15 cellular contexts compared by ENCODE assay signal in the genomic region with DNA sequence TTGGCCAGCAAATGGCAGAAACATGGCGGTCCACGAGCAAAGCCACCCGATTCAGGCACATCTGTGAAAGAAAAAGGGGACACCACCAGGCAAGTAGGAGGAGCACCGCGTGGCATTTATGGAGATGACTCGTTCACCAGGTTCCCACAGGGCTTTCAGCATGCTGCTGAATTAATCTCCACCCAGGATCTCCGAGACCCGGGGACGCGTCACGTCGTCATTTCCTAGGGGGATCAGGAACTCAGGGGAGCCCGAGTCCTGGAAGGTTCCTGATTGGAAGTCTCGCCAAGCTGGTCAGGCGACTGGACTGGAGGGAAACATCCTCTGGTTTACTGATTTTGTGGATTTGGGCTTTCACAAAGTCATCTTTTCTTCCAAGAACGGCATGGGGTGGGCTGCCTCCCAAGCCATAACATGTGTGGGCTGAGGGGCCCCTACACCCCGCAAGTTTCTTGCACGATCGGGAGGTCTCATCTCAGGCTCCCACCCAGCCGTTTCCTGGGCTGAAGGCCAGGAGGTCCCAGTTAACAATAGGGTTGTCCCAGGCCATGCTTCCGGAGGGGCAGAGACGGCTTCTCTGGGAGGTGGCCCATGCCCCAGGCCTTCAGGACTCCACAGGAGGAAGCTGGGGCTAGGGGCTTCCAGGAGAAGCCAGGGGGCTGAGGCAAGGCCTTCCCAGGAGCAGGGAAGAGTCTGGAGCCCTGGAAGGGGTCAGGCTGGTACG. TPM values are rescaled to one million over a fixed set of nuclear protein-coding genes. Genes with fewer than 3 reads are reported as not detected.
DNase-seq lines count a peak whose midpoint lies in the region; ATAC-seq and TF ChIP-seq lines count a peak whose summit lies in the region.
"Had no signal": no experiment of that assay in that cellular context is flagged by ENCODE, and none has a peak within 500 bp of the region (broad histone marks: within the 10 kb centered on the region; RNA-seq: fewer than 3 reads in every experiment).

No MANE protein-coding gene starts in this region.

- peak overlapping the region; percentile 20 for H3K23ac ChIP-seq in neuronal stem cell (ENCODE audit: low read depth, low read length, poor library complexity)

- H3K9ac ChIP-seq in BLaER1 treated with 17β-estradiol and CSF1 and Interleukin-3, amounts not matched to agents 10 nM and 100 nM, result peak overlapping the region in 2 of 11 experiments; percentile 4 to 38; a peak in 2 of 22 replicates
- no peak overlapping the region for H3K9ac ChIP-seq in neuronal stem cell (ENCODE audit: low read depth, low read length, poor library complexity)

- peaks cover 0 to 11% (median 0%) of the 10 kb centered on the region in 11 experiments; a peak in 2 of 22 replicates for H3K9me3 ChIP-seq in BLaER1 treated with 17β-estradiol and CSF1 and Interleukin-3, amounts not matched to agents 10 nM and 100 nM (replicated peaks in 1 of 11)
- no peaks in the 10 kb centered on the region for H3K9me3 ChIP-seq in left ventricle myocardium inferior (replicated peaks)
- no peaks in the 10 kb centered on the region for H3K9me3 ChIP-seq in neuronal stem cell (replicated peaks in 1 of 2; ENCODE audit: control insufficient read depth in 2 of 2, insufficient read depth in 1 of 2, low read depth in 1 of 2, low read length in 2 of 2)
- H3K9me3 ChIP-seq in CD8-positive, alpha-beta T cell (ENCODE audit: low read length), result no peaks in the 10 kb centered on the region
- no peaks in the 10 kb centered on the region for H3K9me3 ChIP-seq in tibial artery
- H3K9me3 ChIP-seq: A549, BE2C, HAP-1 had no signal

- H3K27me3 Mint-ChIP-seq in activated T-cell treated with anti-CD3 and anti-CD28 coated beads, Interleukin-2, amount 50 U/mL, for 4 hours (ENCODE audit: low read depth), result no peaks in the 10 kb centered on the region
- H3K27me3 Mint-ChIP-seq in CD8-positive, alpha-beta T cell (ENCODE audit: low read depth), result peaks cover 3% of the 10 kb centered on the region

- no peak overlapping the region for H2BK15ac ChIP-seq in neuronal stem cell (ENCODE audit: low read length)

- peak; percentile 35 for DNase-seq in A172 (ENCODE audit: low spot score)
- DNase-seq in left ventricle myocardium inferior, result peak; percentile 32
- DNase-seq in neuronal stem cell (ENCODE audit: low spot score), result no peak
- no peak for DNase-seq in activated T-cell treated with anti-CD3 and anti-CD28 coated beads, Interleukin-2, amount 50 U/mL, for 4 hours
- no peak for DNase-seq in CD8-positive, alpha-beta T cell
- DNase-seq in tibial artery, result no peak
- DNase-seq: BE2C, Calu3, DMS 273 treated with DMSO at 0.1 percent for 48 hours had no signal

- H4K8ac ChIP-seq in neuronal stem cell (ENCODE audit: low read depth, low read length), result no peak overlapping the region

- peak overlapping the region; percentile 75 for H2AK5ac ChIP-seq in neuronal stem cell (ENCODE audit: low read depth, low read length)

- POLR2A ChIA-PET in CD8-positive, alpha-beta T cell (lab: Charles Lee), result no interaction called here

- no peak overlapping the region for H3K27ac Mint-ChIP-seq in CD8-positive, alpha-beta T cell
- H3K27ac Mint-ChIP-seq: IgD-negative memory B cell had no signal

- H3K36me3 ChIP-seq in BLaER1 treated with 17β-estradiol and CSF1 and Interleukin-3, amounts not matched to agents 10 nM and 100 nM, result no peaks in the 10 kb centered on the region; a peak in 1 of 22 replicates
- H3K36me3 ChIP-seq in left ventricle myocardium inferior (no peaks in the 10 kb centered on the region), neuronal stem cell (replicated peaks in 1 of 2; ENCODE audit: control insufficient read depth in 2 of 2, insufficient read depth in 2 of 2, low read length in 2 of 2) (no peaks in the 10 kb centered on the region), tibial artery (no peaks in the 10 kb centered on the region)
- H3K36me3 ChIP-seq in CD8-positive, alpha-beta T cell (ENCODE audit: insufficient read depth, low read length), result no peaks in the 10 kb centered on the region
- H3K36me3 ChIP-seq: BE2C, HAP-1 had no signal

- H3K4me1 Mint-ChIP-seq in activated T-cell treated with anti-CD3 and anti-CD28 coated beads, Interleukin-2, amount 50 U/mL, for 4 hours (ENCODE audit: low read depth), result no peaks in the 10 kb centered on the region
- no peaks in the 10 kb centered on the region for H3K4me1 Mint-ChIP-seq in CD8-positive, alpha-beta T cell (ENCODE audit: low read depth)

- intact Hi-C loops in left ventricle myocardium inferior (cut with micrococcal nuclease) (no loop called here), tibial artery (cut with DNase I; ENCODE audit: low total_unique reads) (no loop called here)
- intact Hi-C loops in CD8-positive, alpha-beta T cell (cut with DNase I, micrococcal nuclease), result no loop called here

- no peak for ATAC-seq in activated T-cell treated with anti-CD3 and anti-CD28 coated beads, Interleukin-2, amount 50 U/mL, for 4 hours
- ATAC-seq in CD8-positive, alpha-beta T cell, result no peak
- ATAC-seq: A549 had no signal

- no peak overlapping the region; a peak in 1 of 20 replicates for H3K4me3 ChIP-seq in BLaER1 treated with 17β-estradiol and CSF1 and Interleukin-3, amounts not matched to agents 10 nM and 100 nM
- no peak overlapping the region for H3K4me3 ChIP-seq in left ventricle myocardium inferior
- no peak overlapping the region for H3K4me3 ChIP-seq in neuronal stem cell (ENCODE audit: low read length in 2 of 2)
- H3K4me3 ChIP-seq in CD8-positive, alpha-beta T cell (ENCODE audit: low read depth, low read length), result no peak overlapping the region
- no peak overlapping the region for H3K4me3 ChIP-seq in tibial artery
- H3K4me3 ChIP-seq: A549, HAP-1 had no signal

- peaks cover 23 to 67% (median 51%) of the 10 kb centered on the region in 10 experiments for H3K4me1 ChIP-seq in BLaER1 treated with 17β-estradiol and CSF1 and Interleukin-3, amounts not matched to agents 10 nM and 100 nM
- H3K4me1 ChIP-seq in left ventricle myocardium inferior, result peaks cover 20% of the 10 kb centered on the region
- H3K4me1 ChIP-seq in neuronal stem cell (ENCODE audit: control insufficient read depth in 2 of 2, insufficient read depth in 1 of 2, low read depth in 1 of 2, low read length in 2 of 2), result no peaks in the 10 kb centered on the region
- no peaks in the 10 kb centered on the region for H3K4me1 ChIP-seq in CD8-positive, alpha-beta T cell (ENCODE audit: insufficient read depth, low read length)
- H3K4me1 ChIP-seq in tibial artery, result no peaks in the 10 kb centered on the region
- H3K4me1 ChIP-seq: A549, BE2C, HAP-1 had no signal

- no peaks in the 10 kb centered on the region for H3K79me1 ChIP-seq in neuronal stem cell (ENCODE audit: low read depth, low read length)

- WGBS in neuronal stem cell (ENCODE audit: extremely low coverage in 2 of 2, insufficient read length in 2 of 2, insufficient replicate concordance in 1 of 2), 2 donors, result no CpG with 5 or more reads among the region's 23 CpGs

- H3K4me3 Mint-ChIP-seq in activated T-cell treated with anti-CD3 and anti-CD28 coated beads, Interleukin-2, amount 50 U/mL, for 4 hours, result no peak overlapping the region
- no peak overlapping the region for H3K4me3 Mint-ChIP-seq in CD8-positive, alpha-beta T cell
- H3K4me3 Mint-ChIP-seq: IgD-negative memory B cell had no signal

- H2AFZ ChIP-seq in neuronal stem cell (ENCODE audit: low read length), result no peak overlapping the region

- H2BK120ac ChIP-seq in neuronal stem cell (ENCODE audit: low read depth, low read length), result no peak overlapping the region

- no peak overlapping the region for H4K91ac ChIP-seq in neuronal stem cell (ENCODE audit: low read depth, low read length, poor library complexity)

- no peaks in the 10 kb centered on the region for H3K27me3 ChIP-seq in BLaER1 treated with 17β-estradiol and CSF1 and Interleukin-3, amounts not matched to agents 10 nM and 100 nM
- H3K27me3 ChIP-seq in left ventricle myocardium inferior (ENCODE audit: low read depth), result peaks cover 13% of the 10 kb centered on the region
- peaks cover 0 to 9% (median 0%) of the 10 kb centered on the region in 3 experiments for H3K27me3 ChIP-seq in neuronal stem cell (ENCODE audit: control insufficient read depth in 3 of 3, insufficient read depth in 3 of 3, low read depth in 1 of 3, low read length in 3 of 3)
- no peaks in the 10 kb centered on the region for H3K27me3 ChIP-seq in CD8-positive, alpha-beta T cell (ENCODE audit: insufficient read depth, low read length)
- H3K27me3 ChIP-seq in tibial artery, result peaks cover 0 to 3% of the 10 kb centered on the region in 2 donors
- H3K27me3 ChIP-seq: BE2C had no signal

- H3K14ac ChIP-seq in neuronal stem cell (ENCODE audit: low read length), result no peak overlapping the region

- H3K27ac ChIP-seq in BLaER1 treated with 17β-estradiol and CSF1 and Interleukin-3, amounts not matched to agents 10 nM and 100 nM, result peak overlapping the region in 9 of 11 experiments; percentile 44 to 77 (median 63); a peak in 17 of 22 replicates
- peak overlapping the region; percentile 64 for H3K27ac ChIP-seq in left ventricle myocardium inferior (replicated peaks)
- H3K27ac ChIP-seq in neuronal stem cell (replicated peaks; ENCODE audit: low read length), result no peak overlapping the region
- no peak overlapping the region for H3K27ac ChIP-seq in CD8-positive, alpha-beta T cell (ENCODE audit: low read depth, low read length)
- no peak overlapping the region for H3K27ac ChIP-seq in tibial artery

- no peak overlapping the region for H3K4ac ChIP-seq in neuronal stem cell (ENCODE audit: low read length)

- no peaks in the 10 kb centered on the region for H3K9me3 Mint-ChIP-seq in activated T-cell treated with anti-CD3 and anti-CD28 coated beads, Interleukin-2, amount 50 U/mL, for 4 hours
- no peaks in the 10 kb centered on the region for H3K9me3 Mint-ChIP-seq in CD8-positive, alpha-beta T cell
- H3K9me3 Mint-ChIP-seq: IgD-negative memory B cell had no signal

- H3K4me2 ChIP-seq in BLaER1 treated with 17β-estradiol and CSF1 and Interleukin-3, amounts not matched to agents 10 nM and 100 nM, result peak overlapping the region; percentile 40 to 71 (median 56)
- H3K4me2 ChIP-seq in neuronal stem cell (ENCODE audit: insufficient read depth, low read length, poor library complexity, severe bottlenecking), result no peak overlapping the region
- H3K4me2 ChIP-seq: A549 had no signal

- CTCF ChIA-PET in CD8-positive, alpha-beta T cell (lab: Charles Lee), result no interaction called here

- no peaks in the 10 kb centered on the region for H4K20me1 ChIP-seq in BLaER1 treated with 17β-estradiol and CSF1 and Interleukin-3, amounts not matched to agents 10 nM and 100 nM

- no peak for TF ChIP-seq CTCF in left ventricle myocardium inferior (IDR thresholded peaks at IDR 0.05; ENCODE audit: borderline replicate concordance)
- no peak for TF ChIP-seq CTCF in CD8-positive, alpha-beta T cell (IDR thresholded peaks at IDR 0.05)
- TF ChIP-seq CTCF in tibial artery (IDR thresholded peaks at IDR 0.05), result no peak

- peak overlapping the region; percentile 82 for H2BK5ac ChIP-seq in neuronal stem cell (ENCODE audit: low read length)

- H3K18ac ChIP-seq in neuronal stem cell (ENCODE audit: low read length), result peak overlapping the region; percentile 38

- H3K36me3 Mint-ChIP-seq in activated T-cell treated with anti-CD3 and anti-CD28 coated beads, Interleukin-2, amount 50 U/mL, for 4 hours (ENCODE audit: insufficient read depth), result no peaks in the 10 kb centered on the region
- no peaks in the 10 kb centered on the region for H3K36me3 Mint-ChIP-seq in CD8-positive, alpha-beta T cell
- H3K36me3 Mint-ChIP-seq: IgD-negative memory B cell had no signal

- H2BK12ac ChIP-seq in neuronal stem cell (ENCODE audit: low read length), result no peak overlapping the region

RNA-seq across cellular contexts. Expression of gene DNAH17, which starts 0.6 kb away (rescaled TPM):
- total RNA-seq in A172 (2014; rRNA removed; shearing (Covaris generic)), result 0.02 and 0.16 TPM in 2 replicates
- total RNA-seq in left ventricle myocardium inferior, result not detected
- polyA plus RNA-seq in neuronal stem cell (2013, experiment 1 of 2), result 0.03 TPM
- 0.04 TPM for polyA plus RNA-seq in neuronal stem cell (2013, experiment 2 of 2)
- under 1 TPM; 0.05 to 0.08 (median 0.05) TPM for total RNA-seq in activated T-cell treated with anti-CD3 and anti-CD28 coated beads, Interleukin-2, amount 50 U/mL, for 4 hours
- under 1 TPM; 0.08 TPM for total RNA-seq in CD8-positive, alpha-beta T cell
- total RNA-seq: HT1080 had no signal
- polyA plus RNA-seq: AG04450 had no signal

Comparison
In these comparisons a context has a peak if more than half of its experiments do, and no peak if none do; other contexts are left out.
1. DNase-seq: peak in A172 (single experiment) and left ventricle myocardium inferior (single experiment); none in neuronal stem cell (single experiment), activated T-cell treated with anti-CD3 and anti-CD28 coated beads, Interleukin-2, amount 50 U/mL, for 4 hours (single experiment), CD8-positive, alpha-beta T cell (0 of 7) and tibial artery (0 of 2).
2. H3K27ac ChIP-seq: peak in BLaER1 treated with 17β-estradiol and CSF1 and Interleukin-3, amounts not matched to agents 10 nM and 100 nM (9 of 11) and left ventricle myocardium inferior (single experiment); none in neuronal stem cell (single experiment), CD8-positive, alpha-beta T cell (single experiment) and tibial artery (0 of 2).